16 cellular contexts compared by ENCODE assay signal in the genomic region with DNA sequence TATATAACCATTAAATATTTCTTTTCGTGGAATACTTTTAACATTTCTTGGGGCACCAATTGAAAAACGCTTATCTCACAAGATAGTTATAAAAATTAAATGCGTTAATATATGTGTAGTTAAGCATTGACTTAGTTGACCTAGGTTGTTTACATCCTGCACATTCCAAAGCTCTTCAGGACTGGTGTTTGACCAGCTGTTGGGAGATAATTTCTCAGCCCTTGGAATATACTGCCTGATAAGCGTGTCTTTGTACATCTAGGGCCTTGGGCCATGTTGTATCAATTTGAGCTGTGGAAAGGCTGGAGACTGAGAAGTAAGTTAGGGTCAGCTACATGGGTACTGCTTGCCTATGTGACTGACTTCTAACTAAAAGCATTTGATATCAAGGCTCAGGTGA.
A peak's percentile ranks its signal among the peaks of the same experiment; 100 is the strongest.
DNase-seq lines count a peak whose midpoint lies in the region; ATAC-seq and TF ChIP-seq lines count a peak whose summit lies in the region.
"Had no signal": no experiment of that assay in that cellular context is flagged by ENCODE, and none has a peak within 500 bp of the region (broad histone marks: within the 10 kb centered on the region; RNA-seq: fewer than 3 reads in every experiment).

No MANE protein-coding gene starts in this region.

- 71% methylated on average over 4 of the region's 4 CpGs for WGBS in esophagus muscularis mucosa

- TF ChIP-seq POLR2A in esophagus muscularis mucosa (IDR thresholded peaks at IDR 0.05; ENCODE audit: low read depth) = no peak

- intact Hi-C loops in Caco-2 (cut with micrococcal nuclease; ENCODE audit: unreplicated experiment) (loop anchor here (2.0 kb wide), 1 partner anchor 18 kb away; no protein-coding TSS in a partner anchor), esophagus muscularis mucosa (cut with DNase I) (no loop called here)

- TF ChIP-seq CTCF in Caco-2 (IDR thresholded peaks at IDR 0.05; ENCODE audit: insufficient read depth in 1 of 2, low read depth in 1 of 2, low read length in 1 of 2, severe bottlenecking in 1 of 2, unreplicated experiment in 1 of 2) (no peak), esophagus muscularis mucosa (IDR thresholded peaks at IDR 0.05) (no peak)

- CTCF ChIA-PET in Caco-2 (lab: Charles Lee) = no interaction called here

- H3K4me1 Mint-ChIP-seq in Caco-2 (ENCODE audit: low read depth, unreplicated experiment) = no peaks in the 10 kb centered on the region
- H3K4me1 Mint-ChIP-seq: CD4-positive, CD25-positive, alpha-beta regulatory T cell; GM23338 had no signal

- peaks cover 9% of the 10 kb centered on the region for H3K4me1 ChIP-seq in Caco-2
- H3K4me1 ChIP-seq in esophagus muscularis mucosa = no peaks in the 10 kb centered on the region
- H3K4me1 ChIP-seq: BE2C had no signal

- no peak overlapping the region for H3K4me3 ChIP-seq in Caco-2 (ENCODE audit: low read depth, low read length)
- no peak overlapping the region for H3K4me3 ChIP-seq in esophagus muscularis mucosa
- H3K4me3 ChIP-seq: GM23338 had no signal

- BruUV-seq in Caco-2 (replicated peaks; lab: Mats Ljungman, UMichigan) = no TSS peak

- ATAC-seq in GM21447 (IDR thresholded peaks at IDR 0.05; ENCODE audit: unreplicated experiment) (no peak), HG02588 (IDR thresholded peaks at IDR 0.05; ENCODE audit: unreplicated experiment) (no peak), HG03108 (IDR thresholded peaks at IDR 0.05; ENCODE audit: unreplicated experiment) (no peak)
- ATAC-seq: GM23338 had no signal

- H3K27me3 Mint-ChIP-seq in Caco-2 (ENCODE audit: insufficient read depth, unreplicated experiment) = no peaks in the 10 kb centered on the region
- H3K27me3 Mint-ChIP-seq: CD4-positive, CD25-positive, alpha-beta regulatory T cell had no signal

- POLR2A ChIA-PET in Caco-2 (lab: Charles Lee) = no interaction called here

- H3K27ac ChIP-seq in esophagus muscularis mucosa (replicated peaks in 1 of 4) = no peak overlapping the region

- H3K36me3 Mint-ChIP-seq in Caco-2 (ENCODE audit: insufficient read depth, unreplicated experiment) = no peaks in the 10 kb centered on the region
- H3K36me3 Mint-ChIP-seq: CD4-positive, CD25-positive, alpha-beta regulatory T cell; IgD-negative memory B cell had no signal

- no peak overlapping the region for H3K27ac Mint-ChIP-seq in Caco-2 (ENCODE audit: unreplicated experiment)
- H3K27ac Mint-ChIP-seq: CD4-positive, CD25-positive, alpha-beta regulatory T cell; GM23338; IgD-negative memory B cell had no signal

- H3K9me3 Mint-ChIP-seq in Caco-2 (ENCODE audit: unreplicated experiment) = no peaks in the 10 kb centered on the region
- H3K9me3 Mint-ChIP-seq: CD8-positive, alpha-beta memory T cell; GM23338; IgD-negative memory B cell had no signal

- DNase-seq in COLO668 (lab: John Stamatoyannopoulos, UW; ENCODE audit: unreplicated experiment) (peak; percentile 20), Caco-2 (peak; percentile 22 to 46), NCI-H146 treated with DMSO at 0.1 percent for 48 hours (lab: John Stamatoyannopoulos, UW; ENCODE audit: unreplicated experiment) (peak; percentile 78), esophagus muscularis mucosa (ENCODE audit: extremely low spot score) (peak; percentile 57)
- DNase-seq: ACHN; BE2C; C1 segment of cervical spinal cord; CD4-positive, CD25-positive, alpha-beta regulatory T cell; CD8-positive, alpha-beta memory T cell; HCEC 1CT; KBM-7 had no signal

- H3K9me3 ChIP-seq in Caco-2 (no peaks in the 10 kb centered on the region), esophagus muscularis mucosa (no peaks in the 10 kb centered on the region)
- H3K9me3 ChIP-seq: BE2C had no signal

- TF ChIP-seq EP300 in esophagus muscularis mucosa (IDR thresholded peaks at IDR 0.05) = no peak

- no peaks in the 10 kb centered on the region for H3K36me3 ChIP-seq in Caco-2 (ENCODE audit: control insufficient read depth, insufficient read depth, low read length)
- no peaks in the 10 kb centered on the region for H3K36me3 ChIP-seq in esophagus muscularis mucosa
- H3K36me3 ChIP-seq: BE2C had no signal

- H3K4me3 Mint-ChIP-seq in Caco-2 (ENCODE audit: unreplicated experiment) = no peak overlapping the region
- H3K4me3 Mint-ChIP-seq: CD4-positive, CD25-positive, alpha-beta regulatory T cell; CD8-positive, alpha-beta memory T cell; GM23338; IgD-negative memory B cell had no signal

- no peaks in the 10 kb centered on the region for H3K27me3 ChIP-seq in Caco-2 (replicated peaks; ENCODE audit: control insufficient read depth, insufficient read depth, low read length)
- no peaks in the 10 kb centered on the region for H3K27me3 ChIP-seq in esophagus muscularis mucosa
- H3K27me3 ChIP-seq: BE2C had no signal

Comparison
In these comparisons a context has a peak if more than half of its experiments do, and no peak if none do; other contexts are left out.
1. DNase-seq: peak in every context shown above with its lines; median percentile 78 in NCI-H146 treated with DMSO at 0.1 percent for 48 hours; 57 in esophagus muscularis mucosa; 34 in Caco-2; 20 in COLO668.